1 cellular context compared by ENCODE assay signal in genomic region chr7:44096326-44096881, GRCh38.
A peak's percentile ranks its signal among the peaks of the same experiment; 100 is the strongest.
TF ChIP-seq lines count a peak whose summit lies in the region.

No MANE protein-coding gene starts in this region.

TF ChIP-seq in K562, 482 proteins besides CTCF, POLR2A, EP300 and RAD21:
- TF ChIP-seq TBP (optimal IDR thresholded peaks at IDR 0.05; ENCODE audit: low read depth, low read length) (no peak), KDM5B (IDR thresholded peaks at IDR 0.05; ENCODE audit: insufficient replicate concordance, low read depth, low read length) (no peak), NR2F6 (CRISPR knock-in tag; IDR thresholded peaks at IDR 0.05) (no peak), CTBP1 (IDR thresholded peaks at IDR 0.05; ENCODE audit: borderline replicate concordance) (0 out of 2 replicates have a peak, but pooled peaks have one; percentile 21), SFPQ (IDR thresholded peaks at IDR 0.05; ENCODE audit: low read depth, low read length) (no peak), PYGO2 (tag; IDR thresholded peaks at IDR 0.05) (no peak), NONO (IDR thresholded peaks at IDR 0.05; ENCODE audit: low read depth in 2 of 2, low read length in 1 of 2) (no peak), ZNF121 (CRISPR knock-in tag; conservative IDR thresholded peaks at IDR 0.05) (no peak), RBFOX2 (IDR thresholded peaks at IDR 0.05; ENCODE audit: low read depth, low read length) (no peak), PCBP2 (IDR thresholded peaks at IDR 0.05; ENCODE audit: low read depth, low read length, poor library complexity, severe bottlenecking) (no peak), NR2C1 (IDR thresholded peaks at IDR 0.05) (0 out of 2 replicates have a peak, but pooled peaks have one; percentile 14), NR2C1 (tag; IDR thresholded peaks at IDR 0.05) (no peak)
- TF ChIP-seq, protein P1, sequence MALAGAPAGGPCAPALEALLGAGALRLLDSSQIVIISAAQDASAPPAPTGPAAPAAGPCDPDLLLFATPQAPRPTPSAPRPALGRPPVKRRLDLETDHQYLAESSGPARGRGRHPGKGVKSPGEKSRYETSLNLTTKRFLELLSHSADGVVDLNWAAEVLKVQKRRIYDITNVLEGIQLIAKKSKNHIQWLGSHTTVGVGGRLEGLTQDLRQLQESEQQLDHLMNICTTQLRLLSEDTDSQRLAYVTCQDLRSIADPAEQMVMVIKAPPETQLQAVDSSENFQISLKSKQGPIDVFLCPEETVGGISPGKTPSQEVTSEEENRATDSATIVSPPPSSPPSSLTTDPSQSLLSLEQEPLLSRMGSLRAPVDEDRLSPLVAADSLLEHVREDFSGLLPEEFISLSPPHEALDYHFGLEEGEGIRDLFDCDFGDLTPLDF (CRISPR knock-in tag; IDR thresholded peaks at IDR 0.05): no peak
- TF ChIP-seq, protein P2, sequence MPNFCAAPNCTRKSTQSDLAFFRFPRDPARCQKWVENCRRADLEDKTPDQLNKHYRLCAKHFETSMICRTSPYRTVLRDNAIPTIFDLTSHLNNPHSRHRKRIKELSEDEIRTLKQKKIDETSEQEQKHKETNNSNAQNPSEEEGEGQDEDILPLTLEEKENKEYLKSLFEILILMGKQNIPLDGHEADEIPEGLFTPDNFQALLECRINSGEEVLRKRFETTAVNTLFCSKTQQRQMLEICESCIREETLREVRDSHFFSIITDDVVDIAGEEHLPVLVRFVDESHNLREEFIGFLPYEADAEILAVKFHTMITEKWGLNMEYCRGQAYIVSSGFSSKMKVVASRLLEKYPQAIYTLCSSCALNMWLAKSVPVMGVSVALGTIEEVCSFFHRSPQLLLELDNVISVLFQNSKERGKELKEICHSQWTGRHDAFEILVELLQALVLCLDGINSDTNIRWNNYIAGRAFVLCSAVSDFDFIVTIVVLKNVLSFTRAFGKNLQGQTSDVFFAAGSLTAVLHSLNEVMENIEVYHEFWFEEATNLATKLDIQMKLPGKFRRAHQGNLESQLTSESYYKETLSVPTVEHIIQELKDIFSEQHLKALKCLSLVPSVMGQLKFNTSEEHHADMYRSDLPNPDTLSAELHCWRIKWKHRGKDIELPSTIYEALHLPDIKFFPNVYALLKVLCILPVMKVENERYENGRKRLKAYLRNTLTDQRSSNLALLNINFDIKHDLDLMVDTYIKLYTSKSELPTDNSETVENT (CRISPR knock-in tag; IDR thresholded peaks at IDR 0.05): no peak
